ENCODE assay signal across 1 cellular context in genomic region chr11:62245271-62245753, GRCh38.
A peak's percentile ranks its signal among the peaks of the same experiment; 100 is the strongest.
TF ChIP-seq lines count a peak whose summit lies in the region.

No MANE protein-coding gene starts in this region.

TF ChIP-seq in HepG2, 621 proteins besides CTCF, POLR2A, EP300 and RAD21 (continues in another document):
- no peak for TF ChIP-seq ZNF414 (CRISPR knock-in tag; IDR thresholded peaks at IDR 0.05)
- no peak for TF ChIP-seq ZNF101 (CRISPR knock-in tag; IDR thresholded peaks at IDR 0.05; ENCODE audit: borderline replicate concordance, low read depth)
- no peak for TF ChIP-seq ZBED4 (CRISPR knock-in tag; IDR thresholded peaks at IDR 0.05; ENCODE audit: borderline replicate concordance)
- TF ChIP-seq KDM4B (CRISPR knock-in tag; IDR thresholded peaks at IDR 0.05), result no peak
- TF ChIP-seq ZNF350 (CRISPR knock-in tag; IDR thresholded peaks at IDR 0.05; ENCODE audit: borderline replicate concordance, low read depth), result no peak
- TF ChIP-seq RFX3 (CRISPR knock-in tag; IDR thresholded peaks at IDR 0.05), result peak; percentile 15; the same call in 1 of the 2 replicates
- TF ChIP-seq SKIL (CRISPR knock-in tag; IDR thresholded peaks at IDR 0.05; ENCODE audit: borderline replicate concordance), result no peak
- TF ChIP-seq ZBTB40 (IDR thresholded peaks at IDR 0.05), result no peak
- peak; percentile 56; the same call in 1 of the 2 replicates for TF ChIP-seq ZBTB40 (CRISPR knock-in tag; IDR thresholded peaks at IDR 0.05)
- TF ChIP-seq GATA4 (IDR thresholded peaks at IDR 0.05; ENCODE audit: borderline replicate concordance, low read depth), result no peak
- no peak for TF ChIP-seq ETS1 (CRISPR knock-in tag; IDR thresholded peaks at IDR 0.05)
- no peak for TF ChIP-seq ZNF329 (CRISPR knock-in tag; IDR thresholded peaks at IDR 0.05; ENCODE audit: low read depth)
- TF ChIP-seq SRY (CRISPR knock-in tag; IDR thresholded peaks at IDR 0.05), result peak; percentile 81; the same call in 1 of the 2 replicates
- no peak for TF ChIP-seq ZNF691 (CRISPR knock-in tag; IDR thresholded peaks at IDR 0.05; ENCODE audit: borderline replicate concordance, low read depth)
- TF ChIP-seq ISL2 (CRISPR knock-in tag; IDR thresholded peaks at IDR 0.05), result no peak
- TF ChIP-seq SMAD1 (CRISPR knock-in tag; IDR thresholded peaks at IDR 0.05; ENCODE audit: borderline replicate concordance, low read depth), result no peak
- no peak for TF ChIP-seq TERF1 (CRISPR knock-in tag; IDR thresholded peaks at IDR 0.05)
- TF ChIP-seq IRX3 (CRISPR knock-in tag; IDR thresholded peaks at IDR 0.05; ENCODE audit: borderline replicate concordance, low read depth), result no peak
- TF ChIP-seq PAWR (CRISPR knock-in tag; IDR thresholded peaks at IDR 0.05; ENCODE audit: borderline replicate concordance), result no peak
- peak; percentile 78; the same call in 1 of the 2 replicates for TF ChIP-seq FOXK1 (CRISPR knock-in tag; IDR thresholded peaks at IDR 0.05; ENCODE audit: borderline replicate concordance, low read depth)
- TF ChIP-seq FOSL2 (CRISPR knock-in tag; IDR thresholded peaks at IDR 0.05), result 0 out of 2 replicates have a peak, but pooled peaks have one; percentile 36
- no peak for TF ChIP-seq FOSL1 (CRISPR knock-in tag; IDR thresholded peaks at IDR 0.05; ENCODE audit: borderline replicate concordance)
- no peak for TF ChIP-seq ZNF432 (CRISPR knock-in tag; IDR thresholded peaks at IDR 0.05; ENCODE audit: borderline replicate concordance)
- TF ChIP-seq ZNF780A (CRISPR knock-in tag; IDR thresholded peaks at IDR 0.05), result no peak
- TF ChIP-seq FOXA3 (CRISPR knock-in tag; IDR thresholded peaks at IDR 0.05), result no peak
- no peak for TF ChIP-seq SNAPC2 (CRISPR knock-in tag; IDR thresholded peaks at IDR 0.05)
- no peak for TF ChIP-seq SALL2 (CRISPR knock-in tag; IDR thresholded peaks at IDR 0.05)
- no peak for TF ChIP-seq MLX (CRISPR knock-in tag; IDR thresholded peaks at IDR 0.05)
- TF ChIP-seq ZNF792 (CRISPR knock-in tag; IDR thresholded peaks at IDR 0.05), result no peak
- no peak for TF ChIP-seq ZNF550 (CRISPR knock-in tag; IDR thresholded peaks at IDR 0.05; ENCODE audit: borderline replicate concordance)
- no peak for TF ChIP-seq ZNF235 (CRISPR knock-in tag; IDR thresholded peaks at IDR 0.05; ENCODE audit: borderline replicate concordance)
- TF ChIP-seq ZNF367 (CRISPR knock-in tag; IDR thresholded peaks at IDR 0.05; ENCODE audit: borderline replicate concordance), result no peak
- peak; percentile 90 for TF ChIP-seq SALL1 (CRISPR knock-in tag; IDR thresholded peaks at IDR 0.05)
- no peak for TF ChIP-seq CBX5 (CRISPR knock-in tag; IDR thresholded peaks at IDR 0.05; ENCODE audit: borderline replicate concordance)
- TF ChIP-seq BRF2 (CRISPR knock-in tag; IDR thresholded peaks at IDR 0.05), result no peak
- 0 out of 2 replicates have a peak, but pooled peaks have one; percentile 49 for TF ChIP-seq ZNF451 (CRISPR knock-in tag; IDR thresholded peaks at IDR 0.05)
- TF ChIP-seq CHD4 (IDR thresholded peaks at IDR 0.05; ENCODE audit: borderline replicate concordance, low read length), result no peak
- TF ChIP-seq ZNF768 (CRISPR knock-in tag; IDR thresholded peaks at IDR 0.05), result no peak
- no peak for TF ChIP-seq RBM22 (optimal IDR thresholded peaks at IDR 0.05; ENCODE audit: low read length)
- 0 out of 2 replicates have a peak, but pooled peaks have one; percentile 31 for TF ChIP-seq ZNF816 (CRISPR knock-in tag; IDR thresholded peaks at IDR 0.05; ENCODE audit: borderline replicate concordance)
